9 cellular contexts compared by ENCODE assay signal in genomic region chr4:112514449-112515277, GRCh38. TPM values are rescaled to one million over a fixed set of nuclear protein-coding genes. Genes with fewer than 3 reads are reported as not detected.
DNase-seq lines count a peak whose midpoint lies in the region; ATAC-seq and TF ChIP-seq lines count a peak whose summit lies in the region.
"Had no signal": no experiment of that assay in that cellular context is flagged by ENCODE, and none has a peak within 500 bp of the region (broad histone marks: within the 10 kb centered on the region; RNA-seq: fewer than 3 reads in every experiment).

No MANE protein-coding gene starts in this region.

- peak overlapping the region; percentile 91 for H3K4me3 Mint-ChIP-seq in natural killer cell treated with Interleukin-12 subunit alpha and Interleukin-12 subunit beta and Interleukin-15 and Interleukin-18, amount 100 ng/mL, for 72 hours

- H3K4me1 Mint-ChIP-seq in natural killer cell treated with Interleukin-12 subunit alpha and Interleukin-12 subunit beta and Interleukin-15 and Interleukin-18, amount 100 ng/mL, for 72 hours (ENCODE audit: low read depth in 2 of 2), result peaks cover 35 to 39% of the 10 kb centered on the region in 2 donors

- H3K36me3 Mint-ChIP-seq in natural killer cell treated with Interleukin-12 subunit alpha and Interleukin-12 subunit beta and Interleukin-15 and Interleukin-18, amount 100 ng/mL, for 72 hours, result peaks cover 17% of the 10 kb centered on the region

- peak; percentile 3 for ATAC-seq in GM21619 (IDR thresholded peaks at IDR 0.05; ENCODE audit: unreplicated experiment)
- ATAC-seq in natural killer cell treated with Interleukin-12 subunit alpha and Interleukin-12 subunit beta and Interleukin-15 and Interleukin-18, amount 100 ng/mL, for 72 hours, result no peak

- intact Hi-C loops in colonic mucosa (cut with DNase I), result no loop called here

- no peak for TF ChIP-seq CTCF in colonic mucosa (IDR thresholded peaks at IDR 0.05)

- H3K27ac ChIP-seq in colonic mucosa, result no peak overlapping the region

- H3K4me3 ChIP-seq in colonic mucosa, result peak overlapping the region; percentile 49

- H3K4me1 ChIP-seq in colonic mucosa, result peaks cover 25% of the 10 kb centered on the region

- no peaks in the 10 kb centered on the region for H3K9me3 Mint-ChIP-seq in natural killer cell treated with Interleukin-12 subunit alpha and Interleukin-12 subunit beta and Interleukin-15 and Interleukin-18, amount 100 ng/mL, for 72 hours

- no peak overlapping the region for H3K9ac ChIP-seq in colonic mucosa (ENCODE audit: low read depth in 2 of 2, low read length in 2 of 2)

- peaks cover 98% of the 10 kb centered on the region for H3K27me3 ChIP-seq in colonic mucosa

- peak; percentile 1 for DNase-seq in NCI-H2196 (lab: John Stamatoyannopoulos, UW; ENCODE audit: unreplicated experiment)
- no peak for DNase-seq in NCI-H2196 treated with DMSO at 0.1 percent for 48 hours (lab: John Stamatoyannopoulos, UW; ENCODE audit: unreplicated experiment)
- DNase-seq in M059J (ENCODE audit: low read depth), result peak; percentile 19
- no peak for DNase-seq in colonic mucosa
- no peak for DNase-seq in natural killer cell treated with Interleukin-12 subunit alpha and Interleukin-12 subunit beta and Interleukin-15 and Interleukin-18, amount 100 ng/mL, for 72 hours (ENCODE audit: low spot score)
- DNase-seq in GOT3 (lab: John Stamatoyannopoulos, UW), result no peak
- DNase-seq in GM03348 (ENCODE audit: low spot score), result no peak
- DNase-seq: DND-41 had no signal

- no peaks in the 10 kb centered on the region for H3K9me3 ChIP-seq in colonic mucosa

- peaks cover 70 to 89% of the 10 kb centered on the region in 2 donors for H3K27me3 Mint-ChIP-seq in natural killer cell treated with Interleukin-12 subunit alpha and Interleukin-12 subunit beta and Interleukin-15 and Interleukin-18, amount 100 ng/mL, for 72 hours

- no peak overlapping the region for H3K27ac Mint-ChIP-seq in natural killer cell treated with Interleukin-12 subunit alpha and Interleukin-12 subunit beta and Interleukin-15 and Interleukin-18, amount 100 ng/mL, for 72 hours

- H3K36me3 ChIP-seq in colonic mucosa, result no peaks in the 10 kb centered on the region

RNA-seq across cellular contexts. Expression of gene NEUROG2, which starts 1.3 kb away (rescaled TPM):
- total RNA-seq in M059J (2014; rRNA removed; shearing (Covaris generic)), result not detected in 2 replicates
- not detected for total RNA-seq in colonic mucosa
- total RNA-seq in natural killer cell treated with Interleukin-12 subunit alpha and Interleukin-12 subunit beta and Interleukin-15 and Interleukin-18, amount 100 ng/mL, for 72 hours, result not detected

Comparison
In these comparisons a context has a peak if more than half of its experiments do, and no peak if none do; other contexts are left out.
1. DNase-seq: peak in NCI-H2196 (single experiment) and M059J (single experiment); none in NCI-H2196 treated with DMSO at 0.1 percent for 48 hours (single experiment), colonic mucosa (single experiment), natural killer cell treated with Interleukin-12 subunit alpha and Interleukin-12 subunit beta and Interleukin-15 and Interleukin-18, amount 100 ng/mL, for 72 hours (single experiment), GOT3 (single experiment) and GM03348 (single experiment).